Comparison of ENCODE assay signal across 11 cellular contexts in genomic region chr3:58020740-58021071, GRCh38. TPM values are rescaled to one million over a fixed set of nuclear protein-coding genes. Genes with fewer than 3 reads are reported as not detected.
DNase-seq lines count a peak whose midpoint lies in the region; ATAC-seq and TF ChIP-seq lines count a peak whose summit lies in the region.
"Had no signal": no experiment of that assay in that cellular context is flagged by ENCODE, and none has a peak within 500 bp of the region (broad histone marks: within the 10 kb centered on the region; RNA-seq: fewer than 3 reads in every experiment).

No MANE protein-coding gene starts in this region.

- no peak for ATAC-seq in CD8-positive, alpha-beta T cell
- ATAC-seq in WTC11 (no peak), HG02973 (IDR thresholded peaks at IDR 0.05; ENCODE audit: unreplicated experiment) (no peak)

- POLR2A ChIA-PET in CD8-positive, alpha-beta T cell (lab: Charles Lee), result interaction anchor here (1.1 kb wide), 1 partner anchor 95 kb away, joined by 3 read pairs; no protein-coding TSS in a partner anchor
- POLR2A ChIA-PET in WTC11 (lab: Charles Lee), result interaction anchor here (0.9 to 2.4 kb wide), 4 partner anchors 10 to 29 kb away, joined by 3 to 13 read pairs (median 7); no protein-coding TSS in a partner anchor

- 27% methylated on average over 7 of the region's 7 CpGs for WGBS in prostate gland

- no peaks in the 10 kb centered on the region for H3K36me3 Mint-ChIP-seq in CD8-positive, alpha-beta T cell
- H3K36me3 Mint-ChIP-seq in WTC11, result no peaks in the 10 kb centered on the region; the same call in 1 of the 2 replicates

- H3K9me3 ChIP-seq in CD8-positive, alpha-beta T cell (ENCODE audit: low read length), result no peaks in the 10 kb centered on the region
- H3K9me3 ChIP-seq in iPS-18a (ENCODE audit: control insufficient read depth, low read depth, low read length) (no peaks in the 10 kb centered on the region), prostate gland (no peaks in the 10 kb centered on the region)

- no peaks in the 10 kb centered on the region for H3K9me3 Mint-ChIP-seq in CD8-positive, alpha-beta T cell
- H3K9me3 Mint-ChIP-seq in WTC11, result no peaks in the 10 kb centered on the region

- intact Hi-C loops in CD8-positive, alpha-beta T cell (cut with DNase I, micrococcal nuclease), result no loop called here
- intact Hi-C loops in prostate gland (cut with DNase I), result no loop called here

- H3K4me3 ChIP-seq in CD8-positive, alpha-beta T cell (ENCODE audit: low read depth, low read length), result no peak overlapping the region
- H3K4me3 ChIP-seq in iPS-18a (ENCODE audit: low read length), result no peak overlapping the region
- H3K4me3 ChIP-seq in prostate gland, result no peak overlapping the region
- H3K4me3 ChIP-seq: K562 had no signal

- H3K9ac ChIP-seq in iPS-18a (ENCODE audit: low read length), result no peak overlapping the region

- H3K4me3 Mint-ChIP-seq in CD8-positive, alpha-beta T cell, result no peak overlapping the region
- H3K4me3 Mint-ChIP-seq in WTC11, result peak overlapping the region; percentile 42

- peak overlapping the region; percentile 55 for H3K27ac Mint-ChIP-seq in CD8-positive, alpha-beta T cell
- H3K27ac Mint-ChIP-seq in WTC11, result peak overlapping the region; percentile 99

- no peaks in the 10 kb centered on the region for H3K36me3 ChIP-seq in CD8-positive, alpha-beta T cell (ENCODE audit: insufficient read depth, low read length)
- H3K36me3 ChIP-seq in iPS-18a (ENCODE audit: control insufficient read depth, low read depth, low read length), result no peaks in the 10 kb centered on the region
- no peaks in the 10 kb centered on the region for H3K36me3 ChIP-seq in prostate gland

- no peak for TF ChIP-seq CTCF in CD8-positive, alpha-beta T cell (IDR thresholded peaks at IDR 0.05)
- TF ChIP-seq CTCF in WTC11 (IDR thresholded peaks at IDR 0.05) (no peak), prostate gland (IDR thresholded peaks at IDR 0.05) (no peak)

- no peak overlapping the region for H3K27ac ChIP-seq in CD8-positive, alpha-beta T cell (ENCODE audit: low read depth, low read length)
- H3K27ac ChIP-seq in iPS-18a (ENCODE audit: low read length) (peak overlapping the region; percentile 5), prostate gland (peak overlapping the region; percentile 67 to 84)

- H3K27me3 ChIP-seq in CD8-positive, alpha-beta T cell (ENCODE audit: insufficient read depth, low read length), result no peaks in the 10 kb centered on the region
- H3K27me3 ChIP-seq in iPS-18a (ENCODE audit: control insufficient read depth, insufficient read depth, low read length), result no peaks in the 10 kb centered on the region
- H3K27me3 ChIP-seq in prostate gland (replicated peaks; ENCODE audit: insufficient read depth), result no peaks in the 10 kb centered on the region

- CTCF ChIA-PET in CD8-positive, alpha-beta T cell (lab: Charles Lee), result interaction anchor here (0.6 to 2.0 kb wide), 3 partner anchors 11 to 1039 kb away, joined by 3 to 7 read pairs (median 4); partner anchors contain the start of gene FLNB
- CTCF ChIA-PET in WTC11 (lab: Charles Lee), result interaction anchor here (0.5 to 2.7 kb wide), 21 partner anchors 10 to 157 kb away, joined by 3 to 17 read pairs (median 7); partner anchors contain the start of gene FLNB

- peaks cover 48% of the 10 kb centered on the region for H3K4me1 Mint-ChIP-seq in CD8-positive, alpha-beta T cell (ENCODE audit: low read depth)
- peaks cover 84% of the 10 kb centered on the region for H3K4me1 Mint-ChIP-seq in WTC11

- no peak for DNase-seq in CD8-positive, alpha-beta T cell
- DNase-seq in WTC11 (ENCODE audit: low spot score), result no peak
- DNase-seq in prostate gland (ENCODE audit: low spot score), result peak; percentile 65
- DNase-seq in cerebellar nuclear complex (lab: John Stamatoyannopoulos, UW), result no peak
- no peak for DNase-seq in NCI-H524 (lab: John Stamatoyannopoulos, UW)
- no peak for DNase-seq in pons (ENCODE audit: low spot score)
- DNase-seq: activated CD8-positive, alpha-beta memory T cell treated with anti-CD3 and anti-CD28 coated beads, Interleukin-2, amount 50 U/mL, for 48 hours; stimulated activated CD8-positive, alpha-beta memory T cell treated with anti-CD3 and anti-CD28 coated beads, Interleukin-4, amount 100 ng/mL, for 48 hours had no signal

- no peaks in the 10 kb centered on the region for H3K27me3 Mint-ChIP-seq in CD8-positive, alpha-beta T cell (ENCODE audit: low read depth)
- H3K27me3 Mint-ChIP-seq in WTC11 (ENCODE audit: low read depth), result no peaks in the 10 kb centered on the region

- H3K4me1 ChIP-seq in CD8-positive, alpha-beta T cell (ENCODE audit: insufficient read depth, low read length), result peaks cover 25% of the 10 kb centered on the region
- H3K4me1 ChIP-seq in iPS-18a (ENCODE audit: control insufficient read depth, low read depth, low read length), result peaks cover 31% of the 10 kb centered on the region
- H3K4me1 ChIP-seq in prostate gland (replicated peaks), result peaks cover 43% of the 10 kb centered on the region

- no peak for TF ChIP-seq POLR2A in prostate gland (IDR thresholded peaks at IDR 0.05)

TF ChIP-seq in WTC11, 78 proteins besides CTCF, POLR2A, EP300 and RAD21:
- no peak for TF ChIP-seq ERG (CRISPR knock-in tag; IDR thresholded peaks at IDR 0.05)
- TF ChIP-seq, protein P1, sequence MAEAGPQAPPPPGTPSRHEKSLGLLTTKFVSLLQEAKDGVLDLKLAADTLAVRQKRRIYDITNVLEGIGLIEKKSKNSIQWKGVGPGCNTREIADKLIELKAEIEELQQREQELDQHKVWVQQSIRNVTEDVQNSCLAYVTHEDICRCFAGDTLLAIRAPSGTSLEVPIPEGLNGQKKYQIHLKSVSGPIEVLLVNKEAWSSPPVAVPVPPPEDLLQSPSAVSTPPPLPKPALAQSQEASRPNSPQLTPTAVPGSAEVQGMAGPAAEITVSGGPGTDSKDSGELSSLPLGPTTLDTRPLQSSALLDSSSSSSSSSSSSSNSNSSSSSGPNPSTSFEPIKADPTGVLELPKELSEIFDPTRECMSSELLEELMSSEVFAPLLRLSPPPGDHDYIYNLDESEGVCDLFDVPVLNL (CRISPR knock-in tag; IDR thresholded peaks at IDR 0.05; ENCODE audit: borderline replicate concordance, low read depth), result no peak
- no peak for TF ChIP-seq AR (CRISPR knock-in tag; IDR thresholded peaks at IDR 0.05)
- no peak for TF ChIP-seq ZNF263 (CRISPR knock-in tag; IDR thresholded peaks at IDR 0.05; ENCODE audit: low read depth)

RNA-seq across cellular contexts. Expression of gene FLNB, which starts 12.5 kb away (rescaled TPM):
- 10 to 100 TPM; 46.8 to 52.1 TPM for total RNA-seq in CD8-positive, alpha-beta T cell
- 107 to 127 TPM (median 107 TPM) in 3 replicates for total RNA-seq in WTC11 (2021)
- total RNA-seq in prostate gland, result 100 to 1,000 TPM; 331 to 408 TPM
